In the genomic region with DNA sequence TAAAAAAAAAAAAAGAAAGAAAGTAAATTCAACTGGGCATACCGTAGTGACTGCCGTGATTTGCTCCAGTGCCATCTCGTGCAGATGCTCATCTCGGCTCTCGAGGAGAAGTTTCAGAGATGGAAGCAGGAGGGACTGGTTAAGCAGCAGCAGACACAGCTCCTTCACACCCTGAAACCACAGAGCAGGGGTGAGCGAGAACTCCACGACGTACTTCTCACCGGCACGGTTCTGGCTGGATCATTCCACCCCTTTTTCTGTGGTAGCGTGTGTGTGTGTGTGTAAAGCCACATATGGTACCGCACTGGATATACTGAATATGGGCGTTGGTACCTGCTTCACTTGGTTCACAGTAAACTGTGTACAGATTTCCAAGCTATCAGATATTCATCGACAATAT, we compare ENCODE assay signal across 21 cellular contexts.
DNase-seq lines count a peak whose midpoint lies in the region; ATAC-seq lines count a peak whose summit lies in the region.
"Had no signal": no experiment of that assay in that cellular context is flagged by ENCODE, and none has a peak within 500 bp of the region (broad histone marks: within the 10 kb centered on the region; RNA-seq: fewer than 3 reads in every experiment).

No MANE protein-coding gene starts in this region.

- H3K4me1 Mint-ChIP-seq in activated CD4-positive, alpha-beta memory T cell treated with anti-CD3 and anti-CD28 coated beads for 36 hours (ENCODE audit: low read depth), result peaks cover 40% of the 10 kb centered on the region
- peaks cover 19 to 46% (median 36%) of the 10 kb centered on the region in 7 donors for H3K4me1 Mint-ChIP-seq in naive thymus-derived CD4-positive, alpha-beta T cell
- peaks cover 44% of the 10 kb centered on the region for H3K4me1 Mint-ChIP-seq in activated T-helper 1 cell treated with anti-CD3 and anti-CD28 coated beads, Interleukin-12 subunit alpha, Interleukin-12 subunit beta, Interleukin-2, Interleukin-4 antibody, amounts not matched to agents 30 ng/mL and 10 ng/mL and 1 ng/mL, durations not matched to agents 14 hours and 24 hours and 36 hours (ENCODE audit: low read depth)

- H3K27ac Mint-ChIP-seq in activated CD4-positive, alpha-beta memory T cell treated with anti-CD3 and anti-CD28 coated beads for 36 hours, result no peak overlapping the region
- peak overlapping the region in 5 of 9 donors; percentile 37 to 75 (median 62) for H3K27ac Mint-ChIP-seq in naive thymus-derived CD4-positive, alpha-beta T cell
- H3K27ac Mint-ChIP-seq in activated T-helper 1 cell treated with anti-CD3 and anti-CD28 coated beads, Interleukin-12 subunit alpha, Interleukin-12 subunit beta, Interleukin-2, Interleukin-4 antibody, amounts not matched to agents 30 ng/mL and 10 ng/mL and 1 ng/mL, durations not matched to agents 14 hours and 24 hours and 36 hours, result no peak overlapping the region
- H3K27ac Mint-ChIP-seq: HFFc6 had no signal

- no peaks in the 10 kb centered on the region for H3K27me3 ChIP-seq in naive thymus-derived CD4-positive, alpha-beta T cell (ENCODE audit: control insufficient read depth in 2 of 2, insufficient read depth in 2 of 2, low read length in 2 of 2)

- no peak overlapping the region for H3K4me3 Mint-ChIP-seq in activated CD4-positive, alpha-beta memory T cell treated with anti-CD3 and anti-CD28 coated beads for 36 hours
- peak overlapping the region in 1 of 10 donors; percentile 17 for H3K4me3 Mint-ChIP-seq in naive thymus-derived CD4-positive, alpha-beta T cell
- H3K4me3 Mint-ChIP-seq in activated T-helper 1 cell treated with anti-CD3 and anti-CD28 coated beads, Interleukin-12 subunit alpha, Interleukin-12 subunit beta, Interleukin-2, Interleukin-4 antibody, amounts not matched to agents 30 ng/mL and 10 ng/mL and 1 ng/mL, durations not matched to agents 14 hours and 24 hours and 36 hours, result no peak overlapping the region
- H3K4me3 Mint-ChIP-seq: HFFc6 had no signal

- POLR2A ChIA-PET in activated CD4-positive, alpha-beta memory T cell treated with anti-CD3 and anti-CD28 coated beads for 36 hours (lab: Charles Lee), result no interaction called here
- POLR2A ChIA-PET in naive thymus-derived CD4-positive, alpha-beta T cell (lab: Charles Lee), result no interaction called here

- no peaks in the 10 kb centered on the region for H3K9me3 ChIP-seq in naive thymus-derived CD4-positive, alpha-beta T cell (ENCODE audit: control insufficient read depth in 2 of 3, low read length in 3 of 3)

- H3K36me3 ChIP-seq in naive thymus-derived CD4-positive, alpha-beta T cell (ENCODE audit: control insufficient read depth in 2 of 3, insufficient read depth in 3 of 3, low read length in 3 of 3), result peaks cover 0 to 4% (median 0%) of the 10 kb centered on the region in 3 experiments

- H3K27me3 Mint-ChIP-seq in activated CD4-positive, alpha-beta memory T cell treated with anti-CD3 and anti-CD28 coated beads for 36 hours, result peaks cover 8% of the 10 kb centered on the region
- H3K27me3 Mint-ChIP-seq in naive thymus-derived CD4-positive, alpha-beta T cell, result no peaks in the 10 kb centered on the region
- H3K27me3 Mint-ChIP-seq in activated T-helper 1 cell treated with anti-CD3 and anti-CD28 coated beads, Interleukin-12 subunit alpha, Interleukin-12 subunit beta, Interleukin-2, Interleukin-4 antibody, amounts not matched to agents 30 ng/mL and 10 ng/mL and 1 ng/mL, durations not matched to agents 14 hours and 24 hours and 36 hours (ENCODE audit: insufficient read depth), result peaks cover 3% of the 10 kb centered on the region

- DNase-seq in stimulated activated CD8-positive, alpha-beta memory T cell treated with anti-CD3 and anti-CD28 coated beads, Interleukin-4, amount 100 ng/mL, for 24 hours (ENCODE audit: low read depth), result peak; percentile 5
- DNase-seq in stimulated activated CD8-positive, alpha-beta memory T cell treated with anti-CD3 and anti-CD28 coated beads, Interleukin-4, amount 100 ng/mL, for 48 hours, result no peak
- peak; percentile 24 for DNase-seq in activated CD4-positive, alpha-beta memory T cell treated with anti-CD3 and anti-CD28 coated beads for 36 hours
- no peak for DNase-seq in naive thymus-derived CD4-positive, alpha-beta T cell
- DNase-seq in NK-92 (lab: John Stamatoyannopoulos, UW; ENCODE audit: unreplicated experiment), result no peak
- no peak for DNase-seq in activated T-helper 1 cell treated with anti-CD3 and anti-CD28 coated beads, Interleukin-12 subunit alpha, Interleukin-12 subunit beta, Interleukin-2, Interleukin-4 antibody, amounts not matched to agents 30 ng/mL and 10 ng/mL and 1 ng/mL, durations not matched to agents 14 hours and 24 hours and 36 hours (ENCODE audit: low spot score)
- DNase-seq: ACHN, DMS153, GDM1, H7, HFFc6, IMR-90, NCI-H1436, NCI-H1930, NCI-H226, NCI-H524, PC-9, SIG-M5 had no signal

- peak; percentile 16 for ATAC-seq in naive thymus-derived CD4-positive, alpha-beta T cell
- no peak for ATAC-seq in HG02623 (IDR thresholded peaks at IDR 0.05; ENCODE audit: unreplicated experiment)

- peaks cover 28% of the 10 kb centered on the region for H3K36me3 Mint-ChIP-seq in activated CD4-positive, alpha-beta memory T cell treated with anti-CD3 and anti-CD28 coated beads for 36 hours
- H3K36me3 Mint-ChIP-seq in naive thymus-derived CD4-positive, alpha-beta T cell, result peaks cover 14 to 53% (median 24%) of the 10 kb centered on the region in 5 donors
- peaks cover 21% of the 10 kb centered on the region for H3K36me3 Mint-ChIP-seq in activated T-helper 1 cell treated with anti-CD3 and anti-CD28 coated beads, Interleukin-12 subunit alpha, Interleukin-12 subunit beta, Interleukin-2, Interleukin-4 antibody, amounts not matched to agents 30 ng/mL and 10 ng/mL and 1 ng/mL, durations not matched to agents 14 hours and 24 hours and 36 hours (ENCODE audit: low read depth)

- peaks cover 0 to 25% of the 10 kb centered on the region in 2 donors for H3K4me1 ChIP-seq in naive thymus-derived CD4-positive, alpha-beta T cell (ENCODE audit: control insufficient read depth in 2 of 2, insufficient read depth in 2 of 2, low read length in 2 of 2)

- intact Hi-C loops in activated CD4-positive, alpha-beta memory T cell treated with anti-CD3 and anti-CD28 coated beads for 36 hours (cut with micrococcal nuclease), result loop anchor here (5.0 to 10.0 kb wide), 3 partner anchors 136 to 1548 kb away; partner anchors contain the start of gene DDX1
- intact Hi-C loops in naive thymus-derived CD4-positive, alpha-beta T cell (cut with micrococcal nuclease), result loop anchor here in 1 of 2 donors (5.0 kb wide), 1 partner anchor 398 kb away; no protein-coding TSS in a partner anchor
- intact Hi-C loops in activated T-helper 1 cell treated with anti-CD3 and anti-CD28 coated beads, Interleukin-12 subunit alpha, Interleukin-12 subunit beta, Interleukin-2, Interleukin-4 antibody, amounts not matched to agents 30 ng/mL and 10 ng/mL and 1 ng/mL, durations not matched to agents 14 hours and 24 hours and 36 hours (cut with micrococcal nuclease), result no loop called here

- no peak overlapping the region for H3K27ac ChIP-seq in naive thymus-derived CD4-positive, alpha-beta T cell (ENCODE audit: low read depth, low read length)
- H3K27ac ChIP-seq: C4-2B, PC-9, RWPE1 had no signal

- CTCF ChIA-PET in activated CD4-positive, alpha-beta memory T cell treated with anti-CD3 and anti-CD28 coated beads for 36 hours (lab: Charles Lee), result interaction anchor here (0.9 kb wide), 1 partner anchor 398 kb away, joined by 3 read pairs; no protein-coding TSS in a partner anchor
- CTCF ChIA-PET in naive thymus-derived CD4-positive, alpha-beta T cell (lab: Charles Lee), result no interaction called here

- no peak overlapping the region for H3K4me3 ChIP-seq in naive thymus-derived CD4-positive, alpha-beta T cell (ENCODE audit: low read length)
- H3K4me3 ChIP-seq: PC-9 had no signal

- H3K9me3 Mint-ChIP-seq in activated CD4-positive, alpha-beta memory T cell treated with anti-CD3 and anti-CD28 coated beads for 36 hours, result no peaks in the 10 kb centered on the region
- no peaks in the 10 kb centered on the region for H3K9me3 Mint-ChIP-seq in naive thymus-derived CD4-positive, alpha-beta T cell
- no peaks in the 10 kb centered on the region for H3K9me3 Mint-ChIP-seq in activated T-helper 1 cell treated with anti-CD3 and anti-CD28 coated beads, Interleukin-12 subunit alpha, Interleukin-12 subunit beta, Interleukin-2, Interleukin-4 antibody, amounts not matched to agents 30 ng/mL and 10 ng/mL and 1 ng/mL, durations not matched to agents 14 hours and 24 hours and 36 hours
- H3K9me3 Mint-ChIP-seq: HFFc6 had no signal

Comparison
In these comparisons a context has a peak if more than half of its experiments do, and no peak if none do; other contexts are left out.
1. DNase-seq: peak in stimulated activated CD8-positive, alpha-beta memory T cell treated with anti-CD3 and anti-CD28 coated beads, Interleukin-4, amount 100 ng/mL, for 24 hours (single experiment) and activated CD4-positive, alpha-beta memory T cell treated with anti-CD3 and anti-CD28 coated beads for 36 hours (single experiment); none in stimulated activated CD8-positive, alpha-beta memory T cell treated with anti-CD3 and anti-CD28 coated beads, Interleukin-4, amount 100 ng/mL, for 48 hours (single experiment), naive thymus-derived CD4-positive, alpha-beta T cell (0 of 9), NK-92 (single experiment) and activated T-helper 1 cell treated with anti-CD3 and anti-CD28 coated beads, Interleukin-12 subunit alpha, Interleukin-12 subunit beta, Interleukin-2, Interleukin-4 antibody, amounts not matched to agents 30 ng/mL and 10 ng/mL and 1 ng/mL, durations not matched to agents 14 hours and 24 hours and 36 hours (single experiment).
2. H3K27ac Mint-ChIP-seq: peak in naive thymus-derived CD4-positive, alpha-beta T cell (5 of 9); none in activated CD4-positive, alpha-beta memory T cell treated with anti-CD3 and anti-CD28 coated beads for 36 hours (single experiment) and activated T-helper 1 cell treated with anti-CD3 and anti-CD28 coated beads, Interleukin-12 subunit alpha, Interleukin-12 subunit beta, Interleukin-2, Interleukin-4 antibody, amounts not matched to agents 30 ng/mL and 10 ng/mL and 1 ng/mL, durations not matched to agents 14 hours and 24 hours and 36 hours (single experiment).